Comparison of ENCODE assay signal across 9 cellular contexts in the genomic region with DNA sequence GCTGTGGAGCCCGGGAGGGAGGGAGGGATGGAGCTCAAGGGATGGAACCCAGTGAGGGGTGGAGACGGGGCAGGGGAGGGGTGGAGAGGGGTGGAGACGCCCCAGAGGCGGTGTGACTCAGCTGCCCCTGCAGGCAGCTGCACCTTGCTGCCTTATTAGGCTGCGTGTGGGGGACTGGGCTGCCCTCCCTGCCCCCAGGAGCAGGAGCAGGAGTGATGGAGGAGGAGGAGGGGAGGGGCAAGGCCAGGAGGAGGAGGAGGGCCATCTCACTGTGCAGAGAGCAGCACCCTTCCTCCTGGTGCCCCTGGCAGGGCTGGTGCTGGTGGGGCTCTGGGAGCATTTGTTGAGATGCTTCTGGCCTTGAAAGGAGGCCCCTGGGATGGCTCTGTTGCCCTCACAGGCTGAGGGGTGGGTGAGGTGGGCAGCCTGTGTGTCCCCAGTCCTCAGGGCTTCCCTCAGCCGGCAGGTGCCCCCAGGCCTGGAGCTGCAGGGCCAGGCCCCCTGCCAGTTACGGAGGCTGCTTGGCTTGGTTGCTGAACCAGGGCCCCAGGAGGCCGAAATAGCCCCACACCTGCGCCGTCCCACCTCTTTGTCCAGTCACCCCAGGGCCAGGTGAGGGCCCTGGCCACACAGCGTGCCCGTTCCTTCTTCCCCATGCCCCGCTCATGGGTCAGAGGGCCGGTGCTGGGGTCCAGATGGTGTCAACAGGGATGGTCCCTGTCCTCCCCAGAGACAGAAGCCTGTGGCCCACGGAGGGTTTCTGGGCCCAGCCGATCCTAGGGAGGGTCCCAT. TPM values are rescaled to one million over a fixed set of nuclear protein-coding genes. Genes with fewer than 3 reads are reported as not detected.
DNase-seq lines count a peak whose midpoint lies in the region; ATAC-seq and TF ChIP-seq lines count a peak whose summit lies in the region.
"Had no signal": no experiment of that assay in that cellular context is flagged by ENCODE, and none has a peak within 500 bp of the region (broad histone marks: within the 10 kb centered on the region; RNA-seq: fewer than 3 reads in every experiment).

No MANE protein-coding gene starts in this region.

- no peak overlapping the region for H3K9ac ChIP-seq in mammary epithelial cell (ENCODE audit: insufficient read depth, low read length)

- peaks cover 6 to 14% of the 10 kb centered on the region in 2 donors for H3K36me3 Mint-ChIP-seq in CD4-positive, alpha-beta memory T cell

- H3K9me3 ChIP-seq in A673 (ENCODE audit: low read depth, low read length, poor library complexity, severe bottlenecking) (no peaks in the 10 kb centered on the region), mammary epithelial cell (replicated peaks; ENCODE audit: insufficient read depth, low read length) (no peaks in the 10 kb centered on the region), lung (ENCODE audit: control insufficient read depth in 2 of 2, insufficient read depth in 1 of 2, low read length in 1 of 2) (no peaks in the 10 kb centered on the region)
- no peaks in the 10 kb centered on the region for H3K9me3 ChIP-seq in CD4-positive, alpha-beta memory T cell (ENCODE audit: control insufficient read depth in 1 of 2, low read length in 2 of 2)

- no TSS peak for BruUV-seq in A673 (replicated peaks; lab: Mats Ljungman, UMichigan)
- BruUV-seq in mammary epithelial cell (replicated peaks; lab: Mats Ljungman, UMichigan): no TSS peak

- no peak overlapping the region for H3K4me2 ChIP-seq in mammary epithelial cell (ENCODE audit: insufficient read depth, low read depth, low read length)

- H3K27me3 Mint-ChIP-seq in CD4-positive, alpha-beta memory T cell: no peaks in the 10 kb centered on the region

- peaks cover 83% of the 10 kb centered on the region for H3K79me2 ChIP-seq in mammary epithelial cell (ENCODE audit: insufficient read depth, low read length)

- no peak overlapping the region for H3K4me3 Mint-ChIP-seq in CD4-positive, alpha-beta memory T cell

- dilution Hi-C loops in mammary epithelial cell (cut with HindIII; ENCODE audit: low sequenced_read_pairs): no loop called here

- peaks cover 12 to 40% (median 26%) of the 10 kb centered on the region in 4 donors for H3K4me1 Mint-ChIP-seq in CD4-positive, alpha-beta memory T cell

- in situ Hi-C loops in mammary epithelial cell (cut with MboI; ENCODE audit: low sequenced_read_pairs in 2 of 2): no loop called here

- intact Hi-C loops in A673 (cut with micrococcal nuclease; ENCODE audit: unreplicated experiment) (no loop called here), mammary epithelial cell (cut with micrococcal nuclease) (no loop called here)
- intact Hi-C loops in CD4-positive, alpha-beta memory T cell (cut with micrococcal nuclease): no loop called here

- no peaks in the 10 kb centered on the region for H3K9me3 Mint-ChIP-seq in CD4-positive, alpha-beta memory T cell

- DNase-seq in A673 (ENCODE audit: low spot score) (peak; percentile 37), mammary epithelial cell (peak; percentile 48), lung (ENCODE audit: low spot score) (no peak), NCI-H2029 (lab: John Stamatoyannopoulos, UW) (no peak), NCI-H510A (lab: John Stamatoyannopoulos, UW) (no peak)
- DNase-seq in Jurkat, Clone E6-1 (ENCODE audit: low read depth, low spot score): peak; percentile 39
- no peak for DNase-seq in CD4-positive, alpha-beta memory T cell
- no peak for DNase-seq in activated CD4-positive, CD25-positive, alpha-beta regulatory T cell treated with anti-CD3 and anti-CD28 coated beads, Interleukin-2, amount 50 U/mL, for 72 hours
- DNase-seq: T-helper 2 cell had no signal

- peaks cover 5% of the 10 kb centered on the region for H4K20me1 ChIP-seq in mammary epithelial cell (ENCODE audit: insufficient read depth, low read length)

- 96% methylated on average over 8 of the region's 16 CpGs for WGBS in mammary epithelial cell (ENCODE audit: low coverage, missing lambda C conversion rate)
- 86 to 87% methylated on average over 16 of the region's 16 CpGs for WGBS in lung, 2 donors

- ATAC-seq in lung (ENCODE audit: insufficient read depth, low FRiP score): peak; percentile 24

- no peak overlapping the region for H2AFZ ChIP-seq in mammary epithelial cell (ENCODE audit: low read depth, low read length)

- no peaks in the 10 kb centered on the region for H3K36me3 ChIP-seq in A673 (ENCODE audit: insufficient read depth, low read length, poor library complexity, severe bottlenecking)
- peaks cover 4% of the 10 kb centered on the region for H3K36me3 ChIP-seq in mammary epithelial cell (ENCODE audit: insufficient read depth, low read length)
- H3K36me3 ChIP-seq in lung (ENCODE audit: control insufficient read depth in 2 of 2, insufficient read depth in 2 of 2, low read length in 2 of 2): peaks cover 3 to 67% of the 10 kb centered on the region in 2 donors
- no peaks in the 10 kb centered on the region for H3K36me3 ChIP-seq in CD4-positive, alpha-beta memory T cell (ENCODE audit: insufficient read depth, low read length)

- TF ChIP-seq CTCF in A673 (conservative IDR thresholded peaks at IDR 0.05; ENCODE audit: low read depth, low read length) (no peak), mammary epithelial cell (conservative IDR thresholded peaks at IDR 0.05 in 1 of 2, IDR thresholded peaks at IDR 0.05 in 1 of 2; ENCODE audit: extremely low read depth in 1 of 2, insufficient read depth in 1 of 2, low read depth in 1 of 2, low read length in 2 of 2) (no peak), lung (IDR thresholded peaks at IDR 0.05; ENCODE audit: control extremely low read depth, extremely low read depth) (no peak)

- peak overlapping the region in 2 of 7 donors; percentile 64 to 70 for H3K27ac Mint-ChIP-seq in CD4-positive, alpha-beta memory T cell

- POLR2A ChIA-PET in A673 (lab: Charles Lee; ENCODE audit: low non-redundant PET): no interaction called here
- POLR2A ChIA-PET in CD4-positive, alpha-beta memory T cell (lab: Charles Lee; ENCODE audit: partially characterized antibody): interaction anchor here (4.5 kb wide), 1 partner anchor 9 kb away, joined by 23 read pairs; the partner anchor contains the start of gene TSSC4

- H3K4me1 ChIP-seq in A673 (ENCODE audit: insufficient read depth, low read length, poor library complexity, severe bottlenecking) (no peaks in the 10 kb centered on the region), mammary epithelial cell (ENCODE audit: insufficient read depth, low read length) (peaks cover 20% of the 10 kb centered on the region), lung (ENCODE audit: control insufficient read depth in 2 of 2, insufficient read depth in 2 of 2, low read length in 2 of 2) (peaks cover 0 to 34% of the 10 kb centered on the region in 2 donors)
- H3K4me1 ChIP-seq in CD4-positive, alpha-beta memory T cell (ENCODE audit: insufficient read depth, low read length): peaks cover 40% of the 10 kb centered on the region

- CTCF ChIA-PET in A673 (lab: Charles Lee): interaction anchor here (0.6 kb wide), 1 partner anchor 54 kb away, joined by 14 read pairs; no protein-coding TSS in a partner anchor
- CTCF ChIA-PET in mammary epithelial cell (lab: Charles Lee; ENCODE audit: low non-redundant PET): no interaction called here
- CTCF ChIA-PET in CD4-positive, alpha-beta memory T cell (lab: Charles Lee; ENCODE audit: partially characterized antibody): no interaction called here

- H3K4me3 ChIP-seq in A673 (ENCODE audit: low read depth, low read length, poor library complexity, severe bottlenecking) (no peak overlapping the region), mammary epithelial cell (replicated peaks in 1 of 3; ENCODE audit: insufficient read depth in 1 of 3, low read depth in 2 of 3, low read length in 3 of 3) (no peak overlapping the region), lung (no peak overlapping the region)
- no peak overlapping the region for H3K4me3 ChIP-seq in Jurkat, Clone E6-1 (ENCODE audit: low read length)
- no peak overlapping the region for H3K4me3 ChIP-seq in CD4-positive, alpha-beta memory T cell (ENCODE audit: low read length in 2 of 2)

- H3K27ac ChIP-seq in A673 (ENCODE audit: low read depth, low read length, poor library complexity, severe bottlenecking) (no peak overlapping the region), mammary epithelial cell (ENCODE audit: insufficient read depth, low read depth, low read length) (no peak overlapping the region), lung (ENCODE audit: low read depth in 1 of 2, low read length in 1 of 2) (peak overlapping the region in 1 of 2 donors; percentile 80)
- no peak overlapping the region for H3K27ac ChIP-seq in CD4-positive, alpha-beta memory T cell (ENCODE audit: low read depth, low read length)

- H3K27me3 ChIP-seq in A673 (replicated peaks; ENCODE audit: insufficient read depth, low read depth, low read length, poor library complexity) (no peaks in the 10 kb centered on the region), mammary epithelial cell (ENCODE audit: insufficient read depth, low read length) (no peaks in the 10 kb centered on the region), lung (ENCODE audit: control insufficient read depth, insufficient read depth) (no peaks in the 10 kb centered on the region)
- H3K27me3 ChIP-seq in CD4-positive, alpha-beta memory T cell (ENCODE audit: insufficient read depth, low read length): no peaks in the 10 kb centered on the region

RNA-seq across cellular contexts. Expression of gene TSSC4, which starts 9.5 kb away (rescaled TPM):
- total RNA-seq in A673 (2021) (41.3 and 46.8 TPM in 2 replicates), mammary epithelial cell (10 to 100 TPM; 38.3 to 49.9 TPM), lung (10 to 100 TPM; 25.1 to 56.5 TPM)
- polyA plus RNA-seq in Jurkat, Clone E6-1 (2012; ENCODE audit: insufficient read depth, insufficient read length): 50.0 TPM
- polyA plus RNA-seq in mammary epithelial cell (23.4 TPM), lung (10 to 100 TPM; 48.8 to 50.7 TPM)
- 5.9 TPM for polyA minus RNA-seq in mammary epithelial cell
- 10 to 100 TPM; 58.6 to 65.8 TPM for total RNA-seq in CD4-positive, alpha-beta memory T cell
- polyA plus RNA-seq in CD4-positive, alpha-beta memory T cell: 10 to 100 TPM; 54.6 to 79.8 TPM

RNA-seq across cellular contexts. Expression of gene CD81, which starts 14.0 kb away (rescaled TPM):
- 183 and 194 TPM in 2 replicates for total RNA-seq in A673 (2021)
- polyA plus RNA-seq in Jurkat, Clone E6-1 (2012; ENCODE audit: insufficient read depth, insufficient read length): 271 TPM
- total RNA-seq in mammary epithelial cell: 100 to 1,000 TPM; 184 to 302 TPM
- 301 TPM for polyA plus RNA-seq in mammary epithelial cell
- 426 TPM for polyA minus RNA-seq in mammary epithelial cell
- 100 to 1,000 TPM; 605 to 708 TPM for total RNA-seq in lung
- 100 to 1,000 TPM; 412 to 679 TPM for polyA plus RNA-seq in lung
- total RNA-seq in CD4-positive, alpha-beta memory T cell: 100 to 1,000 TPM; 113 to 118 TPM
- polyA plus RNA-seq in CD4-positive, alpha-beta memory T cell: 10 to 100 TPM; 15.2 to 54.1 TPM

RNA-seq across cellular contexts. Expression of gene TRPM5, which starts 53.2 kb away (rescaled TPM):
- total RNA-seq in A673 (2021): not detected in 2 replicates
- 0.39 TPM for polyA plus RNA-seq in Jurkat, Clone E6-1 (2012; ENCODE audit: insufficient read depth, insufficient read length)
- not detected for total RNA-seq in mammary epithelial cell
- not detected for polyA plus RNA-seq in mammary epithelial cell
- not detected for polyA minus RNA-seq in mammary epithelial cell
- total RNA-seq in lung: under 1 TPM; 0.18 to 0.20 TPM
- under 1 TPM; 0.02 to 0.04 TPM for polyA plus RNA-seq in lung
- under 1 TPM; 0.19 to 0.23 TPM for total RNA-seq in CD4-positive, alpha-beta memory T cell
- not detected for polyA plus RNA-seq in CD4-positive, alpha-beta memory T cell

RNA-seq across cellular contexts. Expression of gene KCNQ1, which starts 53.7 kb away (rescaled TPM):
- total RNA-seq in A673 (2021) (not detected in 2 replicates), mammary epithelial cell (under 1 TPM in 1 of 2 donors, not detected in 1; 0.83 TPM), lung (10 to 100 TPM; 15.4 to 41.7 TPM)
- polyA plus RNA-seq in Jurkat, Clone E6-1 (2012; ENCODE audit: insufficient read depth, insufficient read length): not detected
- polyA plus RNA-seq in mammary epithelial cell (not detected), lung (10 to 100 TPM; 23.5 to 29.0 TPM)
- polyA minus RNA-seq in mammary epithelial cell: not detected
- 10 to 100 TPM; 21.4 to 21.6 TPM for total RNA-seq in CD4-positive, alpha-beta memory T cell
- polyA plus RNA-seq in CD4-positive, alpha-beta memory T cell: 10 to 100 TPM in 1 of 2 donors, 1 to 10 TPM in 1; 5.4 to 21.7 TPM

Comparison
In these comparisons a context has a peak if more than half of its experiments do, and no peak if none do; other contexts are left out.
1. DNase-seq: peak in A673 (single experiment), Jurkat, Clone E6-1 (single experiment) and mammary epithelial cell (single experiment); none in lung (single experiment), CD4-positive, alpha-beta memory T cell (0 of 5), NCI-H2029 (single experiment), activated CD4-positive, CD25-positive, alpha-beta regulatory T cell treated with anti-CD3 and anti-CD28 coated beads, Interleukin-2, amount 50 U/mL, for 72 hours (single experiment) and NCI-H510A (single experiment).